20 cellular contexts compared by ENCODE assay signal in the genomic region with DNA sequence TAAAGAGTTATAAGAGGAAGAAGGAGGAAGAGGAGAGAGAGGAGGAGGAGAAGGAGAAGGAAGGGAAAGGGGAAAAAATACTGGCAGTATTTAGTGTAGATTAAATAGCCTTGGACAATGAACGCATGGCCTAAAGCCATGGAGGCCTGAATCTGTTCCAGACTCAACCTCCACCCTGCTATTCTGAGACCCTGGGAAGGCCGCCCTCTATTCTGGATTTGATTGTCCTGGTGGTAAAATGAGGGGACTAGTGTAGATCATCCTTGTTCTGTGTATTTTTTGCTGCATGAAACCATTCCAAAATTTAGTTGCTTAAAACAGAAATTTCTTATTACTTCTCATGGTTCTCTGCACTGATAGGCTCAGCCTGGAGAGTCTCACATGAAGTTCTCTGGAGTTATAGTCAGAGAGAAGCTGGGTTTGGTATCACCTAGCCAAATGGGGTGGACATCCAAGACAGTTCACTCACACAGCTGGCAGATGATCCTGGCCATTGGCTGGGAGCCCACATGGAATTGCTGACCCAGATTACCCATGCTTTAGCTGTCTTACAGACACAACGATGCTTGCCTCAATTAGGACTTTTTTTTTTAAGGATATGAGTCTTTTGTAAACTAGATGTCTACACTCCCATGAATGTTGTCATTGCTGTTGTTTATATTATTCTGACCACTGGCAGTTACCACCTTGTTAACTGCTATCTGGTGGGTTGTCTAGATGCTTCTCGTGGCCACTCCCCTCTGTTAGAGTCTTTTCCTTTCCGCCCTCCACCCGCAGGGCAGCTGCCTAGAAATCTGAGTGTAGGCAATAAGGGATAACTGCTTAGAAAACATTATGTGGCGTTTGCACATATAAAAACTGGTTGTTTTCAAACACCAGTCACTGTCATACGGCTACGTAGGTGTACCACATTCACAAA.
DNase-seq lines count a peak whose midpoint lies in the region; ATAC-seq and TF ChIP-seq lines count a peak whose summit lies in the region.
"Had no signal": no experiment of that assay in that cellular context is flagged by ENCODE, and none has a peak within 500 bp of the region (broad histone marks: within the 10 kb centered on the region; RNA-seq: fewer than 3 reads in every experiment).

No MANE protein-coding gene starts in this region.

- no peaks in the 10 kb centered on the region for H3K36me3 Mint-ChIP-seq in osteocyte (ENCODE audit: unreplicated experiment)

- peak; percentile 50 for DNase-seq in BJ (ENCODE audit: low read depth)
- DNase-seq in fibroblast of mammary gland (ENCODE audit: low read depth) = peak; percentile 65
- no peak for DNase-seq in osteocyte (ENCODE audit: extremely low spot score, unreplicated experiment)
- no peak for DNase-seq in inferior parietal cortex (ENCODE audit: extremely low spot score)
- DNase-seq in NCI-H2196 treated with DMSO at 0.1 percent for 48 hours (lab: John Stamatoyannopoulos, UW; ENCODE audit: unreplicated experiment) = no peak
- DNase-seq: activated CD4-positive, CD25-positive, alpha-beta regulatory T cell; activated effector memory CD4-positive, alpha-beta T cell treated with Interleukin-2 at 50 U/mL for 16 hours; Caco-2; mammary epithelial cell; NCI-H1105; NCI-H2171 treated with DMSO at 0.1 percent for 48 hours; NK-92 treated with Interleukin-12 subunit alpha and Interleukin-12 subunit beta, amount 100 ng/mL, for 24 hours; SHP77; sigmoid colon; T-helper 2 cell had no signal

- H3K9me3 ChIP-seq in HUES64 (ENCODE audit: insufficient read depth, low read depth, low read length) = no peaks in the 10 kb centered on the region
- H3K9me3 ChIP-seq: ascending aorta, Caco-2, sigmoid colon had no signal

- no peaks in the 10 kb centered on the region for H3K27me3 ChIP-seq in BJ (ENCODE audit: control insufficient read depth, insufficient read depth, low read length)
- H3K27me3 ChIP-seq in HUES64 (ENCODE audit: insufficient read depth, low read length) = no peaks in the 10 kb centered on the region
- H3K27me3 ChIP-seq: ascending aorta, sigmoid colon had no signal

- no peak for ATAC-seq in HG02759 (IDR thresholded peaks at IDR 0.05; ENCODE audit: unreplicated experiment)
- no peak for ATAC-seq in GM18520 (IDR thresholded peaks at IDR 0.05; ENCODE audit: unreplicated experiment)

- WGBS in HUES64 = 90% methylated on average over 9 of the region's 9 CpGs

- POLR2A ChIA-PET in BJ (lab: Charles Lee) = interaction anchor here (0.6 to 0.7 kb wide), 2 partner anchors 9 to 34 kb away, joined by 3 to 5 read pairs; no protein-coding TSS in a partner anchor

- peak overlapping the region; percentile 85 for H3K27ac Mint-ChIP-seq in osteocyte (ENCODE audit: unreplicated experiment)

- peaks cover 11% of the 10 kb centered on the region for H3K9me3 Mint-ChIP-seq in osteocyte (ENCODE audit: unreplicated experiment)

- no peaks in the 10 kb centered on the region for H3K27me3 Mint-ChIP-seq in osteocyte (ENCODE audit: unreplicated experiment)

- H3K4me3 Mint-ChIP-seq in osteocyte (ENCODE audit: unreplicated experiment) = no peak overlapping the region

- TF ChIP-seq CTCF in BJ (IDR thresholded peaks at IDR 0.05; ENCODE audit: insufficient read depth, low read depth, low read length) (no peak), fibroblast of mammary gland (conservative IDR thresholded peaks at IDR 0.05; ENCODE audit: control insufficient read depth, insufficient read depth, low read depth, low read length) (no peak), osteocyte (IDR thresholded peaks at IDR 0.05) (no peak)

- CTCF ChIA-PET in BJ (lab: Yijun Ruan, JAX) = interaction anchor here (0.6 to 1.7 kb wide), 3 partner anchors 159 to 648 kb away, joined by 5 to 9 read pairs (median 6); no protein-coding TSS in a partner anchor

- H3K27ac ChIP-seq in HUES64 (ENCODE audit: low read depth, low read length) = peak overlapping the region; percentile 15
- H3K27ac ChIP-seq: ascending aorta, coronary artery, sigmoid colon had no signal

- H3K9ac ChIP-seq in HUES64 (ENCODE audit: low read depth, low read length) = no peak overlapping the region

- H3K4me1 Mint-ChIP-seq in osteocyte (ENCODE audit: unreplicated experiment) = peaks cover 52% of the 10 kb centered on the region

- no peaks in the 10 kb centered on the region for H3K36me3 ChIP-seq in BJ (ENCODE audit: control insufficient read depth, insufficient read depth, low read length)
- no peaks in the 10 kb centered on the region for H3K36me3 ChIP-seq in HUES64 (ENCODE audit: insufficient read depth, low read length)
- H3K36me3 ChIP-seq: ascending aorta, sigmoid colon had no signal

- no peak overlapping the region for H3K4me3 ChIP-seq in BJ (ENCODE audit: low read depth, low read length)
- no peak overlapping the region for H3K4me3 ChIP-seq in HUES64 (ENCODE audit: low read length)
- H3K4me3 ChIP-seq in fibroblast of mammary gland (ENCODE audit: control insufficient read depth, low read depth, low read length) = no peak overlapping the region
- H3K4me3 ChIP-seq: ascending aorta, coronary artery, sigmoid colon had no signal

- peaks cover 31% of the 10 kb centered on the region for H3K4me1 ChIP-seq in HUES64 (ENCODE audit: insufficient read depth, low read length)
- H3K4me1 ChIP-seq: ascending aorta, Caco-2, sigmoid colon had no signal

Comparison
In these comparisons a context has a peak if more than half of its experiments do, and no peak if none do; other contexts are left out.
1. DNase-seq: peak in BJ (single experiment) and fibroblast of mammary gland (single experiment); none in osteocyte (single experiment), inferior parietal cortex (single experiment) and NCI-H2196 treated with DMSO at 0.1 percent for 48 hours (single experiment).